ENCODE assay signal across 9 cellular contexts in the genomic region with DNA sequence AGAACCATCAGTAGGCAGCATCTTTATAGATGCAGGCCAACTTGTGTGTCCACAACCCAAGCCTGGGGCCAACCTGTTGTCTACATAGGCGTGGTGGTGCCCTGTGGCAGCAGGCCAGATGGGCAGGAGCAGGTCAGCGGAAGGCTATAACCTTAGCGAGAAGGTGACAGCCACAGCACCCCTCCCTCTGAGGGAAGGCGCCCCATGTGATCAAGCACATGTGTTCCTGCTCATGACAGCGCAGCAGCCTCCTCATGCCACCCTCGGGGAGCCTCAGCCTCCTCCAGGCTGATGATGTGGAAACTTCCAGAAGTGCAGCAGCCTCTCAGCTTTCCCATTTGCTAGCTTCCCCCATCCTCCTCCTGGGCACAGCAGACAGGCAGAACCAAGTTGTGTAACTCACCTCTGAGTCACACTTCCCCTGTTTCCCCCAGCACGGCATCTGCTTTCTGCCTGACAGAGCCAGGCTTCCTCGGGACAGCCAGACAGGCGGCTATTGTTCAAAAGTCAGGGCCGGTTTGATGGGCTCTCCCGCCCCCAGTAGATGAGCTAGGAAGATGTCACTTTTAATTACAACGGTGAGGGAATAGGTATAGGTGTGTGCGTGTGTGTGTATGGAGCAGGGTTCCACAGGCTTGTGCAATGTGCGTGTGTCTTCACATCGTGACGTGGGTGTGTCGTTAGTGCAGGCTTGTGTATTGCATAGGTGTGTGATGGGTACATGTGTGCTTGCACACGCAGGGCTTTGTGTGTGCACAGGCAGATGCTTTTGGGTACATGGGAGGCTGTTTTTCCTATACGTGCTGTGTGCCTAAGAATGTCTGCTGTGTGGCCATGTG.
DNase-seq lines count a peak whose midpoint lies in the region; ATAC-seq and TF ChIP-seq lines count a peak whose summit lies in the region.
"Had no signal": no experiment of that assay in that cellular context is flagged by ENCODE, and none has a peak within 500 bp of the region (broad histone marks: within the 10 kb centered on the region; RNA-seq: fewer than 3 reads in every experiment).

No MANE protein-coding gene starts in this region.

- DNase-seq in GF-D8 (lab: John Stamatoyannopoulos, UW) = peak; percentile 83
- DNase-seq in PC-9 = peak; percentile 86 to 96
- peak; percentile 91 for DNase-seq in dedifferentiated amniotic fluid mesenchymal stem cell (ENCODE audit: extremely low spot score)
- DNase-seq in right lobe of liver = peak; percentile 75 to 86 (median 86)
- no peak for DNase-seq in stimulated activated effector memory CD8-positive, alpha-beta T cell treated with anti-CD3 and anti-CD28 coated beads, Interleukin-12 subunit alpha, Interleukin-12 subunit beta, amount 100 ng/mL, for 72 hours (ENCODE audit: low spot score in 2 of 2)
- DNase-seq in activated CD8-positive, alpha-beta memory T cell treated with anti-CD3 and anti-CD28 coated beads, Interleukin-2, amount 10 ng/mL, durations not matched to agents 7 days and 5 days = no peak
- DNase-seq in germinal center (ENCODE audit: low spot score) = no peak

- CTCF ChIA-PET in PC-9 (lab: Charles Lee) = no interaction called here
- CTCF ChIA-PET in activated CD8-positive, alpha-beta memory T cell treated with anti-CD3 and anti-CD28 coated beads, Interleukin-2, amount 10 ng/mL, durations not matched to agents 7 days and 5 days (lab: Charles Lee) = interaction anchor here (1.2 kb wide), 1 partner anchor 438 kb away, joined by 3 read pairs; no protein-coding TSS in a partner anchor

- H3K27me3 Mint-ChIP-seq in activated CD8-positive, alpha-beta memory T cell treated with anti-CD3 and anti-CD28 coated beads, Interleukin-2, amount 10 ng/mL, durations not matched to agents 7 days and 5 days = peaks cover 14% of the 10 kb centered on the region

- H4K20me1 ChIP-seq in PC-9 (ENCODE audit: insufficient read depth) = no peaks in the 10 kb centered on the region

- H3K4me2 ChIP-seq in PC-9 = peak overlapping the region; percentile 60

- no peaks in the 10 kb centered on the region for H3K9me3 Mint-ChIP-seq in stimulated activated effector memory CD8-positive, alpha-beta T cell treated with anti-CD3 and anti-CD28 coated beads, Interleukin-12 subunit alpha, Interleukin-12 subunit beta, amount 100 ng/mL, for 72 hours
- H3K9me3 Mint-ChIP-seq in activated CD8-positive, alpha-beta memory T cell treated with anti-CD3 and anti-CD28 coated beads, Interleukin-2, amount 10 ng/mL, durations not matched to agents 7 days and 5 days (ENCODE audit: low read depth) = no peaks in the 10 kb centered on the region
- H3K9me3 Mint-ChIP-seq: naive thymus-derived CD8-positive, alpha-beta T cell had no signal

- TF ChIP-seq CTCF in PC-9 (conservative IDR thresholded peaks at IDR 0.05) (no peak), right lobe of liver (IDR thresholded peaks at IDR 0.05) (no peak)

- WGBS in right lobe of liver (ENCODE audit: insufficient coverage, low coverage, low lambda C conversion rate, missing lambda C conversion rate) = 38% methylated on average over 11 of the region's 19 CpGs

- no peak for TF ChIP-seq POLR2A in right lobe of liver (IDR thresholded peaks at IDR 0.05)

- H3K36me3 ChIP-seq in PC-9 (ENCODE audit: low read depth) (no peaks in the 10 kb centered on the region), right lobe of liver (no peaks in the 10 kb centered on the region)

- H3K27me3 ChIP-seq in PC-9 (ENCODE audit: insufficient read depth, low read depth) (no peaks in the 10 kb centered on the region), right lobe of liver (no peaks in the 10 kb centered on the region)

- H3K27ac ChIP-seq in PC-9 (peak overlapping the region; percentile 41), right lobe of liver (peak overlapping the region in 1 of 3 donors; percentile 12)

- H3K4me3 ChIP-seq in PC-9 (0 out of 2 replicates have a peak overlapping the region, but pooled peaks have one; percentile 3), right lobe of liver (no peak overlapping the region)

- no peaks in the 10 kb centered on the region for H3K36me3 Mint-ChIP-seq in stimulated activated effector memory CD8-positive, alpha-beta T cell treated with anti-CD3 and anti-CD28 coated beads, Interleukin-12 subunit alpha, Interleukin-12 subunit beta, amount 100 ng/mL, for 72 hours
- H3K36me3 Mint-ChIP-seq in activated CD8-positive, alpha-beta memory T cell treated with anti-CD3 and anti-CD28 coated beads, Interleukin-2, amount 10 ng/mL, durations not matched to agents 7 days and 5 days = no peaks in the 10 kb centered on the region
- H3K36me3 Mint-ChIP-seq: naive thymus-derived CD8-positive, alpha-beta T cell had no signal

- H3K4me1 ChIP-seq in PC-9 (replicated peaks; ENCODE audit: insufficient read depth) = peaks cover 32% of the 10 kb centered on the region
- H3K4me1 ChIP-seq in right lobe of liver = peaks cover 0 to 20% (median 7%) of the 10 kb centered on the region in 4 donors

- H3K79me2 ChIP-seq in PC-9 (ENCODE audit: low read depth) = no peaks in the 10 kb centered on the region

- no peak overlapping the region for H2AFZ ChIP-seq in PC-9

- no peak overlapping the region for H3K4me3 Mint-ChIP-seq in stimulated activated effector memory CD8-positive, alpha-beta T cell treated with anti-CD3 and anti-CD28 coated beads, Interleukin-12 subunit alpha, Interleukin-12 subunit beta, amount 100 ng/mL, for 72 hours
- no peak overlapping the region for H3K4me3 Mint-ChIP-seq in activated CD8-positive, alpha-beta memory T cell treated with anti-CD3 and anti-CD28 coated beads, Interleukin-2, amount 10 ng/mL, durations not matched to agents 7 days and 5 days

- ATAC-seq in right lobe of liver (peak; percentile 91 to 95 (median 92)), HG03460 (IDR thresholded peaks at IDR 0.05; ENCODE audit: unreplicated experiment) (no peak)
- peak; percentile 67 for ATAC-seq in stimulated activated effector memory CD8-positive, alpha-beta T cell treated with anti-CD3 and anti-CD28 coated beads, Interleukin-12 subunit alpha, Interleukin-12 subunit beta, amount 100 ng/mL, for 72 hours
- ATAC-seq in activated CD8-positive, alpha-beta memory T cell treated with anti-CD3 and anti-CD28 coated beads, Interleukin-2, amount 10 ng/mL, durations not matched to agents 7 days and 5 days = no peak
- ATAC-seq: naive thymus-derived CD8-positive, alpha-beta T cell had no signal

- H3K9me3 ChIP-seq in PC-9 (ENCODE audit: insufficient read depth, low read depth) (no peaks in the 10 kb centered on the region), right lobe of liver (no peaks in the 10 kb centered on the region)

- POLR2A ChIA-PET in PC-9 (lab: Charles Lee; ENCODE audit: unreplicated experiment) = interaction anchor here (0.5 to 0.7 kb wide), 4 partner anchors 216 to 428 kb away, joined by 3 to 14 read pairs (median 4); no protein-coding TSS in a partner anchor

- no TSS peak for BruUV-seq in PC-9 (replicated peaks; lab: Mats Ljungman, UMichigan)

- intact Hi-C loops in PC-9 (cut with micrococcal nuclease; ENCODE audit: unreplicated experiment) (loop anchor here (2.0 to 5.0 kb wide), 4 partner anchors 170 to 440 kb away; a partner anchor contains a TSS), right lobe of liver (cut with DNase I) (no loop called here)

- peaks cover 33% of the 10 kb centered on the region for H3K4me1 Mint-ChIP-seq in stimulated activated effector memory CD8-positive, alpha-beta T cell treated with anti-CD3 and anti-CD28 coated beads, Interleukin-12 subunit alpha, Interleukin-12 subunit beta, amount 100 ng/mL, for 72 hours
- peaks cover 6% of the 10 kb centered on the region for H3K4me1 Mint-ChIP-seq in activated CD8-positive, alpha-beta memory T cell treated with anti-CD3 and anti-CD28 coated beads, Interleukin-2, amount 10 ng/mL, durations not matched to agents 7 days and 5 days

- peak overlapping the region; percentile 46 for H3K27ac Mint-ChIP-seq in stimulated activated effector memory CD8-positive, alpha-beta T cell treated with anti-CD3 and anti-CD28 coated beads, Interleukin-12 subunit alpha, Interleukin-12 subunit beta, amount 100 ng/mL, for 72 hours
- no peak overlapping the region for H3K27ac Mint-ChIP-seq in activated CD8-positive, alpha-beta memory T cell treated with anti-CD3 and anti-CD28 coated beads, Interleukin-2, amount 10 ng/mL, durations not matched to agents 7 days and 5 days

- H3K9me2 ChIP-seq in PC-9 (ENCODE audit: insufficient read depth) = no peaks in the 10 kb centered on the region

- H3F3A ChIP-seq in PC-9 (ENCODE audit: insufficient read depth, low read depth) = peaks cover 28% of the 10 kb centered on the region

Comparison
In these comparisons a context has a peak if more than half of its experiments do, and no peak if none do; other contexts are left out.
1. DNase-seq: peak in GF-D8 (single experiment), PC-9 (2 of 2), dedifferentiated amniotic fluid mesenchymal stem cell (single experiment) and right lobe of liver (3 of 3); none in stimulated activated effector memory CD8-positive, alpha-beta T cell treated with anti-CD3 and anti-CD28 coated beads, Interleukin-12 subunit alpha, Interleukin-12 subunit beta, amount 100 ng/mL, for 72 hours (0 of 2), activated CD8-positive, alpha-beta memory T cell treated with anti-CD3 and anti-CD28 coated beads, Interleukin-2, amount 10 ng/mL, durations not matched to agents 7 days and 5 days (single experiment) and germinal center (single experiment).
2. ATAC-seq: peak in right lobe of liver (4 of 4) and stimulated activated effector memory CD8-positive, alpha-beta T cell treated with anti-CD3 and anti-CD28 coated beads, Interleukin-12 subunit alpha, Interleukin-12 subunit beta, amount 100 ng/mL, for 72 hours (single experiment); none in HG03460 (single experiment) and activated CD8-positive, alpha-beta memory T cell treated with anti-CD3 and anti-CD28 coated beads, Interleukin-2, amount 10 ng/mL, durations not matched to agents 7 days and 5 days (single experiment).